ENCODE assay signal across 8 cellular contexts in the genomic region with DNA sequence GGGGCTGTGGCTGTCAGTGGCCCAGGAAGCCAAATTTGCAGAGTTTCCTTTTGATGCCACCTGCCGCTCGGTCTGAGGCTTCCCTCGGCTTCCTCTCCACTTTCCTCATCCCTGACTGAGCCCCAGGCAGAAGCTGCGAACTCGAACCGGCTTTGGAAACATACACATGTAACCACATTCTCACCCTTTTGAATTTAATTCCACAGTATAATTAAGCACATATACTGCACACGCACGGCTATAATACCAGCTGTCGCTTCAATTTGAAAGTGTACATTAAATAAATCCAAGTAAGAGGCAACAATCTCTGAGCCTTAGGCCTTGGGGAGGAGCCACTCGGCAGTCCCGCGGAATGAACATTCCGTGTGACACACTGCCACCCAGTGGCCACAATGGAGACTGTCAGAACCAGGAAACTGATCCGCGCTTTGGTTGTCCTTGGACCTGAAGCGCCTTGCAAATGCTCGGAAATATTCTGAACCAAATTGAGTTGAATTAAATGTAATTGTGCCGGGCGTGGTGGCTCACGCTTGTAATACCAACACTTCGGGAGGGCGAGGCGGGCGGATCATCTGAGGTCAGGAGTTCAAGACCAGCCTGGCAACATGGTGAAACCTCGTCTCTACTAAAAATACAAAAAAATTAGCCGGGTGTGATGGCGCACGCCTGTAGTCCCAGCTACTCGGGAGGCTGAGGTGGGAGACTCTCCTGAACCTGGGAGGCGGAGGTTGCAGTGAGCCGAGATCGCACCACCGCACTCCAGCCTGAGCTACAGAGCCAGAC.
DNase-seq lines count a peak whose midpoint lies in the region; ATAC-seq and TF ChIP-seq lines count a peak whose summit lies in the region.

No MANE protein-coding gene starts in this region.

- H3K79me2 ChIP-seq in OCI-LY7 (ENCODE audit: insufficient read depth, low read depth, low read length) (no peaks in the 10 kb centered on the region), fibroblast of lung (ENCODE audit: control insufficient read depth, insufficient read depth, low read length) (no peaks in the 10 kb centered on the region)

- H2AFZ ChIP-seq in IMR-90 (replicated peaks; ENCODE audit: low read length, poor library complexity) (peak overlapping the region; percentile 75), OCI-LY7 (ENCODE audit: low read length) (peak overlapping the region; percentile 83), fibroblast of lung (ENCODE audit: low read length) (peak overlapping the region; percentile 97)

- H3K36me3 ChIP-seq in IMR-90 (ENCODE audit: control insufficient read depth, insufficient read depth, low read length) (no peaks in the 10 kb centered on the region), OCI-LY7 (ENCODE audit: insufficient read depth, low read length) (no peaks in the 10 kb centered on the region), fibroblast of lung (ENCODE audit: control insufficient read depth, insufficient read depth, low read length) (no peaks in the 10 kb centered on the region)

- H4K20me1 ChIP-seq in IMR-90 (ENCODE audit: insufficient read depth, low read length) (no peaks in the 10 kb centered on the region), OCI-LY7 (ENCODE audit: insufficient read depth, low read length) (no peaks in the 10 kb centered on the region), fibroblast of lung (ENCODE audit: control insufficient read depth, extremely low read depth, insufficient read depth, low read length) (no peaks in the 10 kb centered on the region)

- H2AK5ac ChIP-seq in IMR-90 (ENCODE audit: low read depth, low read length): no peak overlapping the region

- H3K9me1 ChIP-seq in IMR-90 (ENCODE audit: insufficient read depth, low read length): 0 out of 2 replicates have a peak, but pooled peaks cover 2% of the 10 kb centered on the region

- 0 out of 2 replicates have a peak overlapping the region, but pooled peaks have one; percentile 11 for H3K9ac ChIP-seq in IMR-90 (ENCODE audit: low read depth, low read length)
- H3K9ac ChIP-seq in fibroblast of lung (ENCODE audit: insufficient read depth, low read length): no peak overlapping the region

- H2BK15ac ChIP-seq in IMR-90 (ENCODE audit: low read depth, low read length): no peak overlapping the region

- H3K18ac ChIP-seq in IMR-90 (ENCODE audit: low read depth, low read length): no peak overlapping the region

- no peak overlapping the region for H2BK20ac ChIP-seq in IMR-90 (ENCODE audit: low read depth, low read length)

- BruUV-seq in IMR-90 (replicated peaks; lab: Mats Ljungman, UMichigan): no TSS peak
- BruUV-seq in OCI-LY7 (replicated peaks; lab: Mats Ljungman, UMichigan): no TSS peak

- no peak overlapping the region for H2BK120ac ChIP-seq in IMR-90 (ENCODE audit: low read depth, low read length)

- intact Hi-C loops in IMR-90 (cut with micrococcal nuclease) (loop anchor here (1.0 kb wide), 2 partner anchors 1411 to 1819 kb away; no protein-coding TSS in a partner anchor), OCI-LY7 (cut with micrococcal nuclease; ENCODE audit: unreplicated experiment) (loop anchor here (2.0 to 10.0 kb wide), 5 partner anchors 25 to 1823 kb away; no protein-coding TSS in a partner anchor)

- H3K9me3 Mint-ChIP-seq in naive thymus-derived CD8-positive, alpha-beta T cell: no peaks in the 10 kb centered on the region
- H3K9me3 Mint-ChIP-seq in stimulated activated naive B cell treated with anti-CD40 and anti-IgM and Interleukin-4, amounts not matched to agents 10 μg/mL and 1 μg/mL and 100 μg/mL, for 72 hours: no peaks in the 10 kb centered on the region

- TF ChIP-seq POLR2A in IMR-90 (IDR thresholded peaks at IDR 0.05; ENCODE audit: low read depth, low read length): no peak; the same call in 1 of the 2 replicates

- no peak overlapping the region for H3K23ac ChIP-seq in IMR-90 (ENCODE audit: low read depth, low read length)

- CTCF ChIA-PET in IMR-90 (lab: Yijun Ruan, JAX) (interaction anchor here (0.5 to 1.1 kb wide), 7 partner anchors 9 to 1686 kb away, joined by 3 to 8 read pairs (median 4); no protein-coding TSS in a partner anchor), OCI-LY7 (lab: Charles Lee; ENCODE audit: unreplicated experiment) (no interaction called here)

- peaks cover 0 to 5% (median 0%) of the 10 kb centered on the region in 5 donors for H3K27me3 Mint-ChIP-seq in naive thymus-derived CD8-positive, alpha-beta T cell
- H3K27me3 Mint-ChIP-seq in stimulated activated naive B cell treated with anti-CD40 and anti-IgM and Interleukin-4, amounts not matched to agents 10 μg/mL and 1 μg/mL and 100 μg/mL, for 72 hours: no peaks in the 10 kb centered on the region

- TF ChIP-seq CTCF in IMR-90 (conservative IDR thresholded peaks at IDR 0.05; ENCODE audit: low read depth, low read length) (peak; percentile 87), OCI-LY7 (conservative IDR thresholded peaks at IDR 0.05; ENCODE audit: low read length) (peak; percentile 92), fibroblast of lung (conservative IDR thresholded peaks at IDR 0.05 in 1 of 2, IDR thresholded peaks at IDR 0.05 in 1 of 2; ENCODE audit: low read depth in 1 of 2, low read length in 2 of 2) (peak; percentile 79 to 94)

- H3K4me2 ChIP-seq in IMR-90 (ENCODE audit: low read depth, low read length): peak overlapping the region; percentile 84
- peak overlapping the region; percentile 77 for H3K4me2 ChIP-seq in OCI-LY7 (ENCODE audit: low read length)
- peak overlapping the region; percentile 93 for H3K4me2 ChIP-seq in fibroblast of lung (ENCODE audit: extremely low read depth, insufficient read depth, low read length)

- no peak overlapping the region for H3K14ac ChIP-seq in IMR-90 (replicated peaks; ENCODE audit: low read depth, low read length)

- H3K4ac ChIP-seq in IMR-90 (ENCODE audit: low read depth, low read length): no peak overlapping the region

- no peak overlapping the region for H4K5ac ChIP-seq in IMR-90 (ENCODE audit: low read depth, low read length)

- H3K27ac Mint-ChIP-seq in naive thymus-derived CD8-positive, alpha-beta T cell: peak overlapping the region; percentile 20 to 79 (median 74)
- H3K27ac Mint-ChIP-seq in stimulated activated naive B cell treated with anti-CD40 and anti-IgM and Interleukin-4, amounts not matched to agents 10 μg/mL and 1 μg/mL and 100 μg/mL, for 72 hours: peak overlapping the region; percentile 11

- peak; percentile 88 for TF ChIP-seq RAD21 in IMR-90 (IDR thresholded peaks at IDR 0.05; ENCODE audit: low read length)

- H3K4me3 ChIP-seq in IMR-90 (ENCODE audit: insufficient read depth, low read depth, low read length) (peak overlapping the region; percentile 32), OCI-LY7 (ENCODE audit: low read depth, low read length, poor library complexity, severe bottlenecking) (peak overlapping the region; percentile 62), fibroblast of lung (replicated peaks in 1 of 4; ENCODE audit: control extremely low read depth in 1 of 4, insufficient read depth in 1 of 4, low read depth in 3 of 4, low read length in 4 of 4) (peak overlapping the region; percentile 42 to 74 (median 52))

- H3K27me3 ChIP-seq in IMR-90 (ENCODE audit: control insufficient read depth, insufficient read depth, low read length) (no peaks in the 10 kb centered on the region), fibroblast of lung (ENCODE audit: control insufficient read depth, insufficient read depth, low read length) (no peaks in the 10 kb centered on the region)

- no peaks in the 10 kb centered on the region for H3K9me2 ChIP-seq in OCI-LY7 (ENCODE audit: insufficient read depth, low read length)

- H3K4me1 Mint-ChIP-seq in naive thymus-derived CD8-positive, alpha-beta T cell: peaks cover 9 to 34% (median 23%) of the 10 kb centered on the region in 4 donors
- H3K4me1 Mint-ChIP-seq in stimulated activated naive B cell treated with anti-CD40 and anti-IgM and Interleukin-4, amounts not matched to agents 10 μg/mL and 1 μg/mL and 100 μg/mL, for 72 hours: peaks cover 22 to 31% of the 10 kb centered on the region in 2 donors

- in situ Hi-C loops in IMR-90 (cut with MboI; ENCODE audit: low sequenced_read_pairs): loop anchor here (25.0 kb wide), 3 partner anchors 1085 to 1810 kb away; no protein-coding TSS in a partner anchor

- H3K4me1 ChIP-seq in IMR-90 (ENCODE audit: control insufficient read depth, insufficient read depth, low read length): peaks cover 4% of the 10 kb centered on the region; the same call in 1 of the 2 replicates
- H3K4me1 ChIP-seq in OCI-LY7 (ENCODE audit: insufficient read depth, low read length, poor library complexity, severe bottlenecking): peaks cover 50% of the 10 kb centered on the region
- H3K4me1 ChIP-seq in fibroblast of lung (ENCODE audit: control insufficient read depth, extremely low read depth, insufficient read depth, low read length): no peaks in the 10 kb centered on the region

- dilution Hi-C loops in IMR-90 (cut with HindIII; ENCODE audit: low sequenced_read_pairs, unreplicated experiment): no loop called here

- POLR2A ChIA-PET in IMR-90 (lab: Charles Lee; ENCODE audit: unreplicated experiment): no interaction called here
- POLR2A ChIA-PET in OCI-LY7 (lab: Charles Lee): interaction anchor here (0.6 to 1.6 kb wide), 2 partner anchors 8 to 335 kb away, joined by 4 to 5 read pairs; no protein-coding TSS in a partner anchor
- POLR2A ChIA-PET in naive thymus-derived CD8-positive, alpha-beta T cell (lab: Charles Lee): no interaction called here

- no peak overlapping the region for H3K56ac ChIP-seq in IMR-90 (ENCODE audit: extremely low read depth, insufficient read depth, low read length)

- 0 out of 4 replicates have a peak overlapping the region, but pooled peaks of 1 of the 2 experiments have one; percentile 22 for H4K8ac ChIP-seq in IMR-90 (ENCODE audit: low read depth in 2 of 2, low read length in 2 of 2)

- no peak overlapping the region for H3K27ac ChIP-seq in IMR-90 (ENCODE audit: insufficient read depth, low read length)
- peak overlapping the region; percentile 31 for H3K27ac ChIP-seq in OCI-LY7 (ENCODE audit: low read depth, low read length, poor library complexity, severe bottlenecking)
- H3K27ac ChIP-seq in fibroblast of lung (ENCODE audit: insufficient read depth, low read length): no peak overlapping the region

- H4K91ac ChIP-seq in IMR-90 (ENCODE audit: insufficient read depth, low read depth, low read length): no peak overlapping the region

- H3K79me1 ChIP-seq in IMR-90 (ENCODE audit: low read depth in 1 of 2, low read length in 2 of 2): no peaks in the 10 kb centered on the region

- 2% methylated on average over 11 of the region's 33 CpGs; no CpG with 5 or more reads in 1 of the 2 experiments for WGBS in IMR-90 (ENCODE audit: extremely low coverage in 2 of 2, insufficient read length in 1 of 2), 2 experiments

- peak overlapping the region; percentile 76 to 89 (median 86) for H3K4me3 Mint-ChIP-seq in naive thymus-derived CD8-positive, alpha-beta T cell
- H3K4me3 Mint-ChIP-seq in stimulated activated naive B cell treated with anti-CD40 and anti-IgM and Interleukin-4, amounts not matched to agents 10 μg/mL and 1 μg/mL and 100 μg/mL, for 72 hours: peak overlapping the region; percentile 82 to 85

- H2AK9ac ChIP-seq in IMR-90 (replicated peaks; ENCODE audit: low read depth, low read length, poor library complexity): no peak overlapping the region

- no peaks in the 10 kb centered on the region for H3K36me3 Mint-ChIP-seq in naive thymus-derived CD8-positive, alpha-beta T cell
- no peaks in the 10 kb centered on the region for H3K36me3 Mint-ChIP-seq in stimulated activated naive B cell treated with anti-CD40 and anti-IgM and Interleukin-4, amounts not matched to agents 10 μg/mL and 1 μg/mL and 100 μg/mL, for 72 hours

- H3K9me3 ChIP-seq in IMR-90 (ENCODE audit: control insufficient read depth, insufficient read depth, low read length): no peaks in the 10 kb centered on the region
- no peaks in the 10 kb centered on the region for H3K9me3 ChIP-seq in OCI-LY7 (ENCODE audit: low read length)
- H3K9me3 ChIP-seq in fibroblast of lung (ENCODE audit: control insufficient read depth, insufficient read depth, low read depth, low read length): no peaks in the 10 kb centered on the region

- peak; percentile 93 for DNase-seq in DMS53 treated with DMSO at 0.1 percent for 48 hours (lab: John Stamatoyannopoulos, UW; ENCODE audit: unreplicated experiment)
- peak; percentile 71 for DNase-seq in IMR-90
- peak; percentile 89 for DNase-seq in OCI-LY7 (ENCODE audit: low spot score)
- peak; percentile 87 to 88 for DNase-seq in activated T-cell treated with anti-CD3 and anti-CD28 coated beads, Interleukin-2, amount 50 U/mL, for 48 hours
- DNase-seq in fibroblast of lung (ENCODE audit: low read depth in 2 of 2): peak; percentile 52 to 74
- peak; percentile 63 to 88 (median 76) for DNase-seq in naive thymus-derived CD8-positive, alpha-beta T cell
- DNase-seq in stimulated activated naive B cell treated with anti-CD40 and anti-IgM and Interleukin-4, amounts not matched to agents 10 μg/mL and 1 μg/mL and 100 μg/mL, for 72 hours: peak; percentile 71

- peak; percentile 85 for ATAC-seq in GM21619 (IDR thresholded peaks at IDR 0.05; ENCODE audit: unreplicated experiment)
- peak; percentile 98 for ATAC-seq in IMR-90 (ENCODE audit: low read depth)
- ATAC-seq in naive thymus-derived CD8-positive, alpha-beta T cell: peak; percentile 94 to 97
- peak; percentile 90 for ATAC-seq in stimulated activated naive B cell treated with anti-CD40 and anti-IgM and Interleukin-4, amounts not matched to agents 10 μg/mL and 1 μg/mL and 100 μg/mL, for 72 hours (replicated peaks)

- no peak overlapping the region for H2BK5ac ChIP-seq in IMR-90 (ENCODE audit: low read depth, low read length, poor library complexity, severe bottlenecking)
